ENCODE assay signal across 14 cellular contexts in the genomic region with DNA sequence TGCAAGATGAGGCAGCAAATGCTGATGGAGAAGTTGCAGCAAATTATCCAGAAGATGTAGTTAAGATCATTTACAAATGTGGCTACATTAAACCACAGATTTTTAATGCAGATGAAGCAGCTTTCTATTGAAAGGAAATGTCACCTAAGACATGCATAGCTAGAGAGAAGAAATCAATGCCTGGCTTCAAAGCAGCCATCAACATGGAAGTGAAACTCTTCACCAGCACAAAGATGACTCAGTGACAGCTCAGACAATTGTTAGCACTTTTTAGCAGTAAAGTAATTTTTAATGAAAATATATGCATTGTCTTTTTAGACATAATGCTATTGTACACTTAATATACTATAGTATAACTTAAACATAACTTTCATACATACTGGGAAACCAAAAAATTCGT.
A peak's percentile ranks its signal among the peaks of the same experiment; 100 is the strongest.
DNase-seq lines count a peak whose midpoint lies in the region; ATAC-seq and TF ChIP-seq lines count a peak whose summit lies in the region.
"Had no signal": no experiment of that assay in that cellular context is flagged by ENCODE, and none has a peak within 500 bp of the region (broad histone marks: within the 10 kb centered on the region; RNA-seq: fewer than 3 reads in every experiment).

No MANE protein-coding gene starts in this region.

- no peak for TF ChIP-seq POLR2A in upper lobe of left lung (IDR thresholded peaks at IDR 0.05)

- H3K9me3 ChIP-seq in left ventricle myocardium inferior (replicated peaks), result no peaks in the 10 kb centered on the region
- H3K9me3 ChIP-seq in upper lobe of left lung, result no peaks in the 10 kb centered on the region
- H3K9me3 ChIP-seq: HAP-1, SJSA1 had no signal

- 39 to 42% methylated on average over 1 of the region's 1 CpG for WGBS in upper lobe of left lung, 2 donors

- H3K4me1 ChIP-seq in left ventricle myocardium inferior (no peaks in the 10 kb centered on the region), upper lobe of left lung (no peaks in the 10 kb centered on the region)
- H3K4me1 ChIP-seq: HAP-1, SJSA1 had no signal

- DNase-seq in CD1c-positive myeloid dendritic cell (ENCODE audit: extremely low spot score) (peak; percentile 5), left ventricle myocardium inferior (no peak), NCI-H2081 treated with DMSO at 0.1 percent for 48 hours (lab: John Stamatoyannopoulos, UW) (no peak), COLO668 (lab: John Stamatoyannopoulos, UW; ENCODE audit: unreplicated experiment) (no peak), upper lobe of left lung (no peak)
- DNase-seq: activated naive CD4-positive, alpha-beta T cell treated with anti-CD3 and anti-CD28 coated beads, Interleukin-2, amount 50 U/mL, for 16 hours; naive thymus-derived CD4-positive, alpha-beta T cell; NCI-H526 treated with DMSO at 0.1 percent for 48 hours had no signal

- no peaks in the 10 kb centered on the region for H3K36me3 ChIP-seq in left ventricle myocardium inferior
- H3K36me3 ChIP-seq in upper lobe of left lung, result no peaks in the 10 kb centered on the region
- H3K36me3 ChIP-seq: HAP-1, SJSA1 had no signal

- H3K27me3 ChIP-seq in left ventricle myocardium inferior (ENCODE audit: low read depth) (peaks cover 3% of the 10 kb centered on the region), upper lobe of left lung (no peaks in the 10 kb centered on the region)
- H3K27me3 ChIP-seq: SJSA1 had no signal

- TF ChIP-seq CTCF in left ventricle myocardium inferior (IDR thresholded peaks at IDR 0.05; ENCODE audit: borderline replicate concordance) (no peak), upper lobe of left lung (IDR thresholded peaks at IDR 0.05) (no peak)

- no peak for TF ChIP-seq EP300 in upper lobe of left lung (IDR thresholded peaks at IDR 0.05)

- H3K27ac ChIP-seq in left ventricle myocardium inferior (replicated peaks) (no peak overlapping the region), upper lobe of left lung (no peak overlapping the region)
- H3K27ac ChIP-seq: SJSA1, skin epidermis had no signal

- no peak overlapping the region for H3K4me3 ChIP-seq in left ventricle myocardium inferior
- H3K4me3 ChIP-seq in upper lobe of left lung, result no peak overlapping the region
- H3K4me3 ChIP-seq: HAP-1, SJSA1, skin epidermis had no signal

- intact Hi-C loops in left ventricle myocardium inferior (cut with micrococcal nuclease), result no loop called here

- ATAC-seq in GM18909 (IDR thresholded peaks at IDR 0.05; ENCODE audit: poor library complexity, unreplicated experiment) (peak; percentile 94), GM21786 (IDR thresholded peaks at IDR 0.05; ENCODE audit: unreplicated experiment) (peak; percentile 92), HG03159 (IDR thresholded peaks at IDR 0.05; ENCODE audit: unreplicated experiment) (peak; percentile 95), upper lobe of left lung (ENCODE audit: low FRiP score in 2 of 2) (no peak)
- ATAC-seq: naive thymus-derived CD4-positive, alpha-beta T cell had no signal

Comparison
In these comparisons a context has a peak if more than half of its experiments do, and no peak if none do; other contexts are left out.
1. ATAC-seq: peak in GM18909 (single experiment), GM21786 (single experiment) and HG03159 (single experiment); none in upper lobe of left lung (0 of 2).